ENCODE assay signal across 14 cellular contexts in the genomic region with DNA sequence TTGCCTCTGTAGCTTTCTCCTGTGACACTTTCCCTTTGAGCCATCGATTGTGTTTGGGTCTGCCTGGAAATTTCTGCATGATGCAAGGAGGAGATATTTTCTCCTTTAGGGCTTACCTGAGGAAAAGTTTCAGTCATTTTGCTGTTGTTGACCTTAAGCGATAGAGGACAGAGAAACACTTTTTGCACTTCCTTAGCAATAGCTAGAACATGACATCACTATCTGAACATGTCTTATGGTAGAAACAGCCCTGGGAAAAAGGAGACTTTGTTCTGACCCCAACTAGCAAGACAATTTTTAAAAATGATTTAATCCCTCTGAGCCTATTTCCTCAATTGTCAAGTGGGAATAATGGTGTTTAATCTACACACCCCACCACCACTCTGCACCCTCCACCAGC. TPM values are rescaled to one million over a fixed set of nuclear protein-coding genes. Genes with fewer than 3 reads are reported as not detected.
DNase-seq lines count a peak whose midpoint lies in the region; TF ChIP-seq lines count a peak whose summit lies in the region.
"Had no signal": no experiment of that assay in that cellular context is flagged by ENCODE, and none has a peak within 500 bp of the region (broad histone marks: within the 10 kb centered on the region; RNA-seq: fewer than 3 reads in every experiment).

No MANE protein-coding gene starts in this region.

- POLR2A ChIA-PET in CD4-positive, alpha-beta memory T cell (lab: Charles Lee; ENCODE audit: partially characterized antibody) = no interaction called here

- H3K4me1 ChIP-seq in left ventricle myocardium inferior = peaks cover 23% of the 10 kb centered on the region
- peaks cover 0 to 7% of the 10 kb centered on the region in 2 donors for H3K4me1 ChIP-seq in right atrium auricular region
- H3K4me1 ChIP-seq in ascending aorta = no peaks in the 10 kb centered on the region
- H3K4me1 ChIP-seq in CD4-positive, alpha-beta memory T cell (ENCODE audit: insufficient read depth, low read length) = no peaks in the 10 kb centered on the region
- H3K4me1 ChIP-seq: BLaER1 treated with 17β-estradiol and CSF1 and Interleukin-3, amounts not matched to agents 10 nM and 100 nM had no signal

- H3K27ac ChIP-seq in left ventricle myocardium inferior (replicated peaks) (peak overlapping the region; percentile 40), right atrium auricular region (no peak overlapping the region), ascending aorta (peak overlapping the region in 1 of 2 donors; percentile 24)
- H3K27ac ChIP-seq in CD4-positive, alpha-beta memory T cell (ENCODE audit: low read depth, low read length) = no peak overlapping the region
- H3K27ac ChIP-seq: BLaER1 treated with 17β-estradiol and CSF1 and Interleukin-3, amounts not matched to agents 10 nM and 100 nM; KMS-11 had no signal

- DNase-seq in left ventricle myocardium inferior (no peak), right atrium auricular region (ENCODE audit: low spot score) (no peak), chondrocyte (ENCODE audit: low spot score) (no peak), kidney tubule cell (ENCODE audit: low spot score) (peak; percentile 47), type B pancreatic cell (ENCODE audit: extremely low spot score, unreplicated experiment) (no peak), ascending aorta (ENCODE audit: low spot score in 2 of 2) (no peak), NCI-H69 (lab: John Stamatoyannopoulos, UW) (no peak)
- no peak for DNase-seq in CD4-positive, alpha-beta memory T cell
- DNase-seq: 8988T, DMS153, NCI-H1092, NCI-H1694 had no signal

- no peaks in the 10 kb centered on the region for H3K27me3 ChIP-seq in left ventricle myocardium inferior (ENCODE audit: low read depth)
- H3K27me3 ChIP-seq in right atrium auricular region = no peaks in the 10 kb centered on the region
- no peaks in the 10 kb centered on the region for H3K27me3 ChIP-seq in ascending aorta
- H3K27me3 ChIP-seq in CD4-positive, alpha-beta memory T cell (ENCODE audit: insufficient read depth, low read length) = no peaks in the 10 kb centered on the region
- H3K27me3 ChIP-seq: BLaER1 treated with 17β-estradiol and CSF1 and Interleukin-3, amounts not matched to agents 10 nM and 100 nM had no signal

- H3K4me1 Mint-ChIP-seq in chondrocyte (ENCODE audit: low read depth) (peaks cover 8% of the 10 kb centered on the region), type B pancreatic cell (ENCODE audit: unreplicated experiment) (peaks cover 20% of the 10 kb centered on the region)
- H3K4me1 Mint-ChIP-seq in CD4-positive, alpha-beta memory T cell = no peaks in the 10 kb centered on the region

- CTCF ChIA-PET in CD4-positive, alpha-beta memory T cell (lab: Charles Lee; ENCODE audit: partially characterized antibody) = no interaction called here

- H3K27me3 Mint-ChIP-seq in chondrocyte (ENCODE audit: low read depth) (no peaks in the 10 kb centered on the region), type B pancreatic cell (no peaks in the 10 kb centered on the region)
- H3K27me3 Mint-ChIP-seq in CD4-positive, alpha-beta memory T cell = peaks cover 2 to 3% of the 10 kb centered on the region in 2 donors

- H3K36me3 Mint-ChIP-seq in chondrocyte (ENCODE audit: low read depth) = no peaks in the 10 kb centered on the region
- H3K36me3 Mint-ChIP-seq in type B pancreatic cell = no peaks in the 10 kb centered on the region
- H3K36me3 Mint-ChIP-seq in CD4-positive, alpha-beta memory T cell = no peaks in the 10 kb centered on the region

- H3K9me3 ChIP-seq in left ventricle myocardium inferior (replicated peaks) = no peaks in the 10 kb centered on the region
- no peaks in the 10 kb centered on the region for H3K9me3 ChIP-seq in right atrium auricular region
- no peaks in the 10 kb centered on the region for H3K9me3 ChIP-seq in ascending aorta
- no peaks in the 10 kb centered on the region for H3K9me3 ChIP-seq in CD4-positive, alpha-beta memory T cell (ENCODE audit: control insufficient read depth in 1 of 2, low read length in 2 of 2)

- no peak overlapping the region for H3K4me3 Mint-ChIP-seq in chondrocyte (ENCODE audit: unreplicated experiment)
- peak overlapping the region; percentile 42 for H3K4me3 Mint-ChIP-seq in type B pancreatic cell
- H3K4me3 Mint-ChIP-seq in CD4-positive, alpha-beta memory T cell = no peak overlapping the region

- H3K4me3 ChIP-seq in left ventricle myocardium inferior (no peak overlapping the region), right atrium auricular region (no peak overlapping the region), ascending aorta (no peak overlapping the region)
- no peak overlapping the region for H3K4me3 ChIP-seq in CD4-positive, alpha-beta memory T cell (ENCODE audit: low read length in 2 of 2)
- H3K4me3 ChIP-seq: BLaER1 treated with 17β-estradiol and CSF1 and Interleukin-3, amounts not matched to agents 10 nM and 100 nM had no signal

- TF ChIP-seq CTCF in left ventricle myocardium inferior (IDR thresholded peaks at IDR 0.05; ENCODE audit: borderline replicate concordance) = no peak
- no peak for TF ChIP-seq CTCF in right atrium auricular region (IDR thresholded peaks at IDR 0.05)
- no peak for TF ChIP-seq CTCF in chondrocyte (IDR thresholded peaks at IDR 0.05)
- TF ChIP-seq CTCF in type B pancreatic cell (conservative IDR thresholded peaks at IDR 0.05) = no peak
- no peak for TF ChIP-seq CTCF in ascending aorta (IDR thresholded peaks at IDR 0.05)

- H3K27ac Mint-ChIP-seq in chondrocyte (ENCODE audit: unreplicated experiment) (peak overlapping the region; percentile 82), type B pancreatic cell (peak overlapping the region; percentile 92)
- no peak overlapping the region for H3K27ac Mint-ChIP-seq in CD4-positive, alpha-beta memory T cell

- peaks cover 9% of the 10 kb centered on the region for H3K9me3 Mint-ChIP-seq in chondrocyte (ENCODE audit: low read depth)
- no peaks in the 10 kb centered on the region for H3K9me3 Mint-ChIP-seq in type B pancreatic cell
- no peaks in the 10 kb centered on the region for H3K9me3 Mint-ChIP-seq in CD4-positive, alpha-beta memory T cell

- H3K36me3 ChIP-seq in left ventricle myocardium inferior = no peaks in the 10 kb centered on the region
- no peaks in the 10 kb centered on the region for H3K36me3 ChIP-seq in right atrium auricular region
- no peaks in the 10 kb centered on the region for H3K36me3 ChIP-seq in ascending aorta
- no peaks in the 10 kb centered on the region for H3K36me3 ChIP-seq in CD4-positive, alpha-beta memory T cell (ENCODE audit: insufficient read depth, low read length)
- H3K36me3 ChIP-seq: BLaER1 treated with 17β-estradiol and CSF1 and Interleukin-3, amounts not matched to agents 10 nM and 100 nM had no signal

- intact Hi-C loops in left ventricle myocardium inferior (cut with micrococcal nuclease) = no loop called here
- intact Hi-C loops in ascending aorta (cut with DNase I) = loop anchor here (5.0 kb wide), 1 partner anchor 206 kb away; no protein-coding TSS in a partner anchor
- intact Hi-C loops in CD4-positive, alpha-beta memory T cell (cut with micrococcal nuclease) = no loop called here

RNA-seq across cellular contexts. Expression of a gene that starts 9.7 kb away (rescaled TPM):
- total RNA-seq in left ventricle myocardium inferior (173 TPM), right atrium auricular region (100 to 1,000 TPM in 1 of 2 donors, 10 to 100 TPM in 1; 78.2 to 117 TPM), chondrocyte (0.51 to 7.1 TPM (median 7.0 TPM) in 3 replicates), type B pancreatic cell (ENCODE audit: low replicate concordance) (2.0 and 5.0 TPM in 2 replicates), ascending aorta (13.6 TPM)
- total RNA-seq in CD4-positive, alpha-beta memory T cell = not detected
- not detected for polyA plus RNA-seq in CD4-positive, alpha-beta memory T cell

Comparison
In these comparisons a context has a peak if more than half of its experiments do, and no peak if none do; other contexts are left out.
1. H3K27ac Mint-ChIP-seq: peak in chondrocyte (single experiment) and type B pancreatic cell (single experiment); none in CD4-positive, alpha-beta memory T cell (0 of 7).